ENCODE assay signal across 8 cellular contexts in genomic region chr14:54488646-54489317, GRCh38. TPM values are rescaled to one million over a fixed set of nuclear protein-coding genes. Genes with fewer than 3 reads are reported as not detected.
DNase-seq lines count a peak whose midpoint lies in the region; ATAC-seq and TF ChIP-seq lines count a peak whose summit lies in the region.

TSS of gene GMFB (minus strand) at chr14:54488980. CDS start at chr14:54488927, 53 bp downstream.

- H3K4me3 ChIP-seq in GM12864 (ENCODE audit: low read depth, low read length) (peak within 1 kb of the TSS; percentile 99), thymus (ENCODE audit: low read length) (peak within 1 kb of the TSS; percentile 77)

- ATAC-seq in HG02623 (IDR thresholded peaks at IDR 0.05; ENCODE audit: unreplicated experiment), result peak; percentile 91
- ATAC-seq in activated naive CD4-positive, alpha-beta T cell treated with anti-CD3 and anti-CD28 coated beads, Interleukin-2, amount 50 U/mL, for 72 hours, result peak; percentile 95 to 96

- peak; percentile 74 for DNase-seq in GM12864 (ENCODE audit: low read depth)
- DNase-seq in NCI-H1092 treated with DMSO at 0.1 percent for 48 hours (lab: John Stamatoyannopoulos, UW), result peak; percentile 91
- peak; percentile 2 for DNase-seq in SKM-1 (lab: John Stamatoyannopoulos, UW; ENCODE audit: unreplicated experiment)
- peak; percentile 83 to 91 for DNase-seq in activated naive CD4-positive, alpha-beta T cell treated with anti-CD3 and anti-CD28 coated beads, Interleukin-2, amount 50 U/mL, for 72 hours (ENCODE audit: low spot score in 2 of 2)
- DNase-seq in glomerular visceral epithelial cell (ENCODE audit: extremely low spot score), result peak; percentile 95
- peak; percentile 96 for DNase-seq in osteocyte (ENCODE audit: extremely low spot score, unreplicated experiment)

- TF ChIP-seq CTCF in GM12864 (IDR thresholded peaks at IDR 0.05; ENCODE audit: low read depth, low read length, missing control alignments) (peak; percentile 32), osteocyte (IDR thresholded peaks at IDR 0.05) (peak; percentile 59)

- H3K9me3 Mint-ChIP-seq in activated naive CD4-positive, alpha-beta T cell treated with anti-CD3 and anti-CD28 coated beads, Interleukin-2, amount 50 U/mL, for 72 hours, result no peaks in the 10 kb centered on the region
- no peaks in the 10 kb centered on the region for H3K9me3 Mint-ChIP-seq in osteocyte (ENCODE audit: unreplicated experiment)

- H3K4me1 ChIP-seq in thymus (ENCODE audit: control insufficient read depth, insufficient read depth, low read length), result peaks cover 4% of the 10 kb centered on the region

- H3K36me3 ChIP-seq in thymus (ENCODE audit: control insufficient read depth, insufficient read depth), result no peaks in the 10 kb centered on the region

- no peaks in the 10 kb centered on the region for H3K27me3 ChIP-seq in thymus (ENCODE audit: control insufficient read depth, insufficient read depth)

- H3K4me1 Mint-ChIP-seq in osteocyte (ENCODE audit: unreplicated experiment), result peaks cover 43% of the 10 kb centered on the region

- H3K27ac Mint-ChIP-seq in activated naive CD4-positive, alpha-beta T cell treated with anti-CD3 and anti-CD28 coated beads, Interleukin-2, amount 50 U/mL, for 72 hours, result peak within 1 kb of the TSS; percentile 96 to 97
- peak within 1 kb of the TSS; percentile 95 for H3K27ac Mint-ChIP-seq in osteocyte (ENCODE audit: unreplicated experiment)

- H3K4me3 Mint-ChIP-seq in osteocyte (ENCODE audit: unreplicated experiment), result peak within 1 kb of the TSS; percentile 87

- peak within 1 kb of the TSS; percentile 89 for H3K27ac ChIP-seq in thymus (ENCODE audit: low read depth)

- H3K36me3 Mint-ChIP-seq in activated naive CD4-positive, alpha-beta T cell treated with anti-CD3 and anti-CD28 coated beads, Interleukin-2, amount 50 U/mL, for 72 hours, result peaks cover 16 to 19% of the 10 kb centered on the region in 2 donors
- peaks cover 11% of the 10 kb centered on the region for H3K36me3 Mint-ChIP-seq in osteocyte (ENCODE audit: unreplicated experiment)

- WGBS in thymus, result 0% methylated on average over 51 of the region's 51 CpGs

- H3K9me3 ChIP-seq in thymus (ENCODE audit: control insufficient read depth), result no peaks in the 10 kb centered on the region

- H3K27me3 Mint-ChIP-seq in osteocyte (ENCODE audit: unreplicated experiment), result peaks cover 2% of the 10 kb centered on the region

RNA-seq across cellular contexts. Expression of gene GMFB, which starts in this region (rescaled TPM):
- total RNA-seq in activated naive CD4-positive, alpha-beta T cell treated with anti-CD3 and anti-CD28 coated beads, Interleukin-2, amount 50 U/mL, for 72 hours, result 10 to 100 TPM; 21.4 to 29.0 TPM
- total RNA-seq in osteocyte, result 49.8 and 54.4 TPM in 2 replicates
- polyA plus RNA-seq in thymus, result 24.6 TPM

Comparison
In these comparisons a context has a peak if more than half of its experiments do, and no peak if none do; other contexts are left out.
1. Peak in every context shown above with its lines: DNase-seq, ATAC-seq, H3K4me3 ChIP-seq and H3K27ac ChIP-seq.
2. DNase-seq: peak in every context shown above with its lines; median percentile 96 in osteocyte; 95 in glomerular visceral epithelial cell; 91 in NCI-H1092 treated with DMSO at 0.1 percent for 48 hours; 87 in activated naive CD4-positive, alpha-beta T cell treated with anti-CD3 and anti-CD28 coated beads, Interleukin-2, amount 50 U/mL, for 72 hours; 74 in GM12864; 2 in SKM-1.